8 cellular contexts compared by ENCODE assay signal in genomic region chr20:63707558-63708300, GRCh38. TPM values are rescaled to one million over a fixed set of nuclear protein-coding genes. Genes with fewer than 3 reads are reported as not detected.
DNase-seq lines count a peak whose midpoint lies in the region; ATAC-seq lines count a peak whose summit lies in the region.

Gene ARFRP1 (minus strand): TSS chr20:63707976. CDS start chr20:63707091, 885 bp downstream.
Gene ZGPAT (plus strand): TSS chr20:63708039. CDS start chr20:63708581, 542 bp downstream.

- peak within 1 kb of the TSS; percentile 71 for H3K27ac ChIP-seq in effector memory CD4-positive, alpha-beta T cell (ENCODE audit: insufficient read depth, low read length, poor library complexity, severe bottlenecking)

- peak within 1 kb of the TSS; percentile 65 for H3K4me3 ChIP-seq in effector memory CD4-positive, alpha-beta T cell (ENCODE audit: insufficient read depth, low read depth, low read length, poor library complexity, severe bottlenecking)

- peaks cover 44% of the 10 kb centered on the region for H3K36me3 ChIP-seq in effector memory CD4-positive, alpha-beta T cell (ENCODE audit: control insufficient read depth, insufficient read depth, low read length)

- H3K27me3 ChIP-seq in effector memory CD4-positive, alpha-beta T cell (replicated peaks; ENCODE audit: control insufficient read depth, insufficient read depth, low read length, poor library complexity, severe bottlenecking), result no peaks in the 10 kb centered on the region

- ATAC-seq in GM19452 (IDR thresholded peaks at IDR 0.05; ENCODE audit: unreplicated experiment), result peak; percentile 57

- peaks cover 32% of the 10 kb centered on the region for H3K4me1 ChIP-seq in effector memory CD4-positive, alpha-beta T cell (ENCODE audit: control insufficient read depth, insufficient read depth, low read length, poor library complexity, severe bottlenecking)

- no peaks in the 10 kb centered on the region for H3K9me3 ChIP-seq in effector memory CD4-positive, alpha-beta T cell (ENCODE audit: control insufficient read depth, low read length)

- DNase-seq in CD1c-positive myeloid dendritic cell (ENCODE audit: extremely low spot score), result peak; percentile 95
- peak; percentile 48 for DNase-seq in HS-27A (ENCODE audit: low read depth)
- peak; percentile 86 to 92 for DNase-seq in NOMO-1 (lab: John Stamatoyannopoulos, UW; ENCODE audit: unreplicated experiment in 2 of 2)
- peak; percentile 94 for DNase-seq in activated CD8-positive, alpha-beta memory T cell treated with anti-CD3 and anti-CD28 coated beads for 24 hours
- DNase-seq in effector memory CD4-positive, alpha-beta T cell, result peak; percentile 75 to 80 (median 78)
- DNase-seq in lung microvascular endothelial cell (ENCODE audit: low read depth in 2 of 2), result peak; percentile 88 to 89
- DNase-seq in stimulated activated CD4-positive, alpha-beta T cell treated with anti-CD3 and anti-CD28 coated beads, TNF-alpha, amount 100 ng/mL, for 48 hours (ENCODE audit: low read depth in 3 of 3), result peak; percentile 71 to 83 (median 73)

RNA-seq across cellular contexts. Expression of gene ARFRP1, which starts in this region (rescaled TPM):
- total RNA-seq in lung microvascular endothelial cell, result 22.7 and 31.2 TPM in 2 replicates

RNA-seq across cellular contexts. Expression of gene ZGPAT, which starts in this region (rescaled TPM):
- 7.0 and 11.7 TPM in 2 replicates for total RNA-seq in lung microvascular endothelial cell

Comparison
In these comparisons a context has a peak if more than half of its experiments do, and no peak if none do; other contexts are left out.
1. Peak in every context shown above with its lines: DNase-seq, ATAC-seq, H3K4me3 ChIP-seq and H3K27ac ChIP-seq.